Comparison of ENCODE assay signal across 1 cellular context in the genomic region with DNA sequence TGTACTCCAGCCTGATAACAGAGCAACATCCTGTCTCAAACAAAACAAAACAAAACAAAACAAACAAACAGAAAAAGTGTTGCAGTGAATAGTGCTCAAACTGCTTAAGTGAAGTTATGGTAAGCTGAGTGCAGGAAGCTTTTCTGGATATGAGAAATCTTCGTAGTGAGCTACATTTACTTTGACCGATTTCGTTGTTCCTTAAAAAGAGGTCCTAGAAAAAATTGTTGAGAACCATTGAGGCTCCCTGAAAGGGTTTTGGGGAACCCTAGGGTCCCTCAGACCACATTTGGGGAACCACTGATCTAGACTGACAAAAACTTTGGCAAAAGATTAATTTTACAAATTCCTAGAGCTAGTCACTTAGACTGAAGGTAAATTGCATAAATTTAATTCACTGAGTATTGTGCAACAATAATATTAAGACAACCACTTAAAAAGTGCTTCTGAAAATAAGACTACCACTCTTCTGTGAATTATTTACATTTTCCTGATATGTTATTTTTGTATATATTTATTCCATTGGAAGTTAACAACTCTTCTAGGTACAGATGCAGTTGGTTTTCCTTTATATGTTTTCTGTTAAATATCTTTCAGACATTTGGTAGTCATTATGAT.
TF ChIP-seq lines count a peak whose summit lies in the region.

No MANE protein-coding gene starts in this region.

TF ChIP-seq in GM23338, 12 proteins besides CTCF, POLR2A, EP300 and RAD21 (continued from another document):
- TF ChIP-seq, protein P1, sequence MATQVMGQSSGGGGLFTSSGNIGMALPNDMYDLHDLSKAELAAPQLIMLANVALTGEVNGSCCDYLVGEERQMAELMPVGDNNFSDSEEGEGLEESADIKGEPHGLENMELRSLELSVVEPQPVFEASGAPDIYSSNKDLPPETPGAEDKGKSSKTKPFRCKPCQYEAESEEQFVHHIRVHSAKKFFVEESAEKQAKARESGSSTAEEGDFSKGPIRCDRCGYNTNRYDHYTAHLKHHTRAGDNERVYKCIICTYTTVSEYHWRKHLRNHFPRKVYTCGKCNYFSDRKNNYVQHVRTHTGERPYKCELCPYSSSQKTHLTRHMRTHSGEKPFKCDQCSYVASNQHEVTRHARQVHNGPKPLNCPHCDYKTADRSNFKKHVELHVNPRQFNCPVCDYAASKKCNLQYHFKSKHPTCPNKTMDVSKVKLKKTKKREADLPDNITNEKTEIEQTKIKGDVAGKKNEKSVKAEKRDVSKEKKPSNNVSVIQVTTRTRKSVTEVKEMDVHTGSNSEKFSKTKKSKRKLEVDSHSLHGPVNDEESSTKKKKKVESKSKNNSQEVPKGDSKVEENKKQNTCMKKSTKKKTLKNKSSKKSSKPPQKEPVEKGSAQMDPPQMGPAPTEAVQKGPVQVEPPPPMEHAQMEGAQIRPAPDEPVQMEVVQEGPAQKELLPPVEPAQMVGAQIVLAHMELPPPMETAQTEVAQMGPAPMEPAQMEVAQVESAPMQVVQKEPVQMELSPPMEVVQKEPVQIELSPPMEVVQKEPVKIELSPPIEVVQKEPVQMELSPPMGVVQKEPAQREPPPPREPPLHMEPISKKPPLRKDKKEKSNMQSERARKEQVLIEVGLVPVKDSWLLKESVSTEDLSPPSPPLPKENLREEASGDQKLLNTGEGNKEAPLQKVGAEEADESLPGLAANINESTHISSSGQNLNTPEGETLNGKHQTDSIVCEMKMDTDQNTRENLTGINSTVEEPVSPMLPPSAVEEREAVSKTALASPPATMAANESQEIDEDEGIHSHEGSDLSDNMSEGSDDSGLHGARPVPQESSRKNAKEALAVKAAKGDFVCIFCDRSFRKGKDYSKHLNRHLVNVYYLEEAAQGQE (IDR thresholded peaks at IDR 0.05; ENCODE audit: unreplicated experiment), result no peak
